Comparison of ENCODE assay signal across 8 cellular contexts in genomic region chr1:2821970-2822620, GRCh38. TPM values are rescaled to one million over a fixed set of nuclear protein-coding genes. Genes with fewer than 3 reads are reported as not detected.
A peak's percentile ranks its signal among the peaks of the same experiment; 100 is the strongest.
DNase-seq lines count a peak whose midpoint lies in the region; ATAC-seq, FAIRE-seq and TF ChIP-seq lines count a peak whose summit lies in the region.

No MANE protein-coding gene starts in this region.

- TF ChIP-seq EP300 in A549 (IDR thresholded peaks at IDR 0.05) (no peak), sigmoid colon (IDR thresholded peaks at IDR 0.05) (no peak)

- peak; percentile 62 to 65 for TF ChIP-seq RAD21 in A549 (conservative IDR thresholded peaks at IDR 0.05 in 1 of 2, IDR thresholded peaks at IDR 0.05 in 1 of 2)

- 46% methylated on average over 5 of the region's 29 CpGs for whole genome bisulfite sequencing in A549 (ENCODE audit: missing lambda C conversion rate)
- WGBS in sigmoid colon, 2 donors = 19 to 28% methylated on average over 29 of the region's 29 CpGs

- H3K9me3 Mint-ChIP-seq in endothelial cell (ENCODE audit: unreplicated experiment) = peaks cover 10% of the 10 kb centered on the region

- no peak overlapping the region for H3K4me2 ChIP-seq in A549

- H3K27ac ChIP-seq in A549 = no peak overlapping the region
- H3K27ac ChIP-seq in WERI-Rb-1 = no peak overlapping the region
- H3K27ac ChIP-seq in sigmoid colon = no peak overlapping the region

- TF ChIP-seq POLR2A in A549 (IDR thresholded peaks at IDR 0.05; ENCODE audit: low read length) (no peak), sigmoid colon (IDR thresholded peaks at IDR 0.05) (no peak)

- no peaks in the 10 kb centered on the region for H3K4me1 Mint-ChIP-seq in endothelial cell (ENCODE audit: unreplicated experiment)

- ATAC-seq in A549 = peak; percentile 74 to 93; a peak in 5 of 6 replicates
- no peak for ATAC-seq in GM18907 (IDR thresholded peaks at IDR 0.05; ENCODE audit: unreplicated experiment)

- H3K9me3 ChIP-seq in A549 (no peaks in the 10 kb centered on the region), WERI-Rb-1 (ENCODE audit: severe bottlenecking) (no peaks in the 10 kb centered on the region), sigmoid colon (no peaks in the 10 kb centered on the region)

- H3K27me3 Mint-ChIP-seq in endothelial cell (ENCODE audit: unreplicated experiment) = peaks cover 13% of the 10 kb centered on the region

- DNase-seq in A549 (ENCODE audit: low read depth in 1 of 2, low spot score in 1 of 2) = peak; percentile 17 to 38
- no peak for DNase-seq in GM20000 (ENCODE audit: low spot score)
- peak; percentile 62 for DNase-seq in WERI-Rb-1
- peak; percentile 62 for DNase-seq in endothelial cell (ENCODE audit: low spot score)
- DNase-seq in sigmoid colon = no peak
- DNase-seq in Kasumi-1 (lab: John Stamatoyannopoulos, UW) = no peak
- no peak for DNase-seq in ecto neural progenitor cell (ENCODE audit: low spot score)

- no peaks in the 10 kb centered on the region for H3K4me1 ChIP-seq in A549
- peaks cover 0 to 7% (median 0%) of the 10 kb centered on the region in 4 donors for H3K4me1 ChIP-seq in sigmoid colon

- no peak overlapping the region for H3K27ac Mint-ChIP-seq in endothelial cell (ENCODE audit: unreplicated experiment)

- POLR2A ChIA-PET in A549 (lab: Yijun Ruan, JAX) = no interaction called here

- H3K4me3 ChIP-seq in A549 (no peak overlapping the region), WERI-Rb-1 (ENCODE audit: low read depth, low read length) (no peak overlapping the region), sigmoid colon (no peak overlapping the region)

- CTCF ChIA-PET in A549 (lab: Yijun Ruan, JAX) = interaction anchor here (0.7 to 2.9 kb wide), 8 partner anchors 9 to 602 kb away, joined by 3 to 17 read pairs (median 4); no protein-coding TSS in a partner anchor

- no peaks in the 10 kb centered on the region for H3K36me3 ChIP-seq in WERI-Rb-1
- no peaks in the 10 kb centered on the region for H3K36me3 ChIP-seq in sigmoid colon

- no peak overlapping the region for H3K4me3 Mint-ChIP-seq in endothelial cell (ENCODE audit: unreplicated experiment)

- no peak for FAIRE-seq in A549 (lab: Jason Lieb, UNC)

- TF ChIP-seq CTCF in A549 (IDR thresholded peaks at IDR 0.05) (peak; percentile 46), GM20000 (IDR thresholded peaks at IDR 0.05; ENCODE audit: extremely low read depth, missing control alignments) (peak; percentile 39), WERI-Rb-1 (IDR thresholded peaks at IDR 0.05; ENCODE audit: low read depth, low read length) (peak; percentile 89), endothelial cell (IDR thresholded peaks at IDR 0.05; ENCODE audit: unreplicated experiment) (peak; percentile 58), sigmoid colon (IDR thresholded peaks at IDR 0.05) (peak in 3 of 4 experiments; percentile 32 to 47 (median 45))

- H3K36me3 Mint-ChIP-seq in endothelial cell (ENCODE audit: low read depth, unreplicated experiment) = peaks cover 8% of the 10 kb centered on the region

- intact Hi-C loops in sigmoid colon (cut with DNase I) = loop anchor here (5.0 kb wide), 1 partner anchor 600 kb away; no protein-coding TSS in a partner anchor

- H3K27me3 ChIP-seq in WERI-Rb-1 (ENCODE audit: insufficient read depth, low read depth, severe bottlenecking) = no peaks in the 10 kb centered on the region
- H3K27me3 ChIP-seq in sigmoid colon = peaks cover 0 to 61% (median 15%) of the 10 kb centered on the region in 3 donors

TF ChIP-seq in A549, 52 proteins besides CTCF, POLR2A, EP300 and RAD21:
- TF ChIP-seq NPAS2 (CRISPR knock-in tag; IDR thresholded peaks at IDR 0.05; ENCODE audit: borderline replicate concordance) = no peak
- peak; percentile 53 for TF ChIP-seq SMC3 (IDR thresholded peaks at IDR 0.05)

RNA-seq across cellular contexts. Expression of gene TTC34, which starts 20.6 kb away (rescaled TPM):
- polyA plus RNA-seq in A549 (2011; rRNA removed) = 0.05 and 0.07 TPM in 2 replicates
- polyA plus RNA-seq in A549 (2012; cell fraction: cytosol; rRNA removed) = 0.03 TPM in 2 replicates
- 0.18 and 0.20 TPM in 2 replicates for polyA plus RNA-seq in A549 (2012; cell fraction: nucleus; rRNA removed)
- 0.04 to 0.08 TPM (median 0.04 TPM) in 3 replicates for polyA plus RNA-seq in A549 (2017; fragmentation: RNase III; extraction: RNeasy Plus Mini Kit Qiagen cat#74134 plus additional on column Dnase treatment)
- polyA minus RNA-seq in A549 (2011; rRNA and poly(A)+ RNA removed) = 0.39 and 0.54 TPM in 2 replicates
- 0.82 TPM for total RNA-seq in endothelial cell (ENCODE audit: unreplicated experiment)
- total RNA-seq in sigmoid colon = under 1 TPM; 0.16 to 0.83 (median 0.63) TPM
- polyA plus RNA-seq in sigmoid colon = under 1 TPM in 2 of 3 donors, not detected in 1; under 0.01 to 0.57 TPM

Comparison
In these comparisons a context has a peak if more than half of its experiments do, and no peak if none do; other contexts are left out.
1. DNase-seq: peak in A549 (2 of 2), WERI-Rb-1 (single experiment) and endothelial cell (single experiment); none in GM20000 (single experiment), sigmoid colon (single experiment), Kasumi-1 (0 of 2) and ecto neural progenitor cell (single experiment).
2. CTCF ChIP-seq: peak in every context shown above with its lines; median percentile 89 in WERI-Rb-1; 58 in endothelial cell; 46 in A549; 45 in sigmoid colon; 39 in GM20000.